Comparison of ENCODE assay signal across 21 cellular contexts in the genomic region with DNA sequence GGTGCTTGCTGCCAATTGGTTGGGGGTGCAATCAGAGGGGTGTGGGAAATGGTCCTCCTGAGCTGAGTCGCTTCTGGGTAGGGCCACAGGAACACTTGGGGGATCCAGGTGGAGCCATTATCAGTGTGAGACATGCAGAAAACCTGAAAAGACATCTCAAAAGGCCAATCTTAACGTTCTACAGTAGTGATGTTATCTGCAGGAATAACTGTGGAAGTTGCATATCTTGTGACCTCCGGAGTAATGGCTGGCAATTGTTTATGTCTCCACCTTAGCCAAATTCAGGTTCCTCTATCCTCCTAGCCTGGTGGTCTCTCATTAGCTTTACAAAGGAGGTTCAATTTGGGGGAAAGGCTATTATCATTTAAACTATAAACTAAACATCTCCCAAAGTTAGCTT.
"Had no signal": no experiment of that assay in that cellular context is flagged by ENCODE, and none has a peak within 500 bp of the region (broad histone marks: within the 10 kb centered on the region; RNA-seq: fewer than 3 reads in every experiment).

No MANE protein-coding gene starts in this region.

- H3K4me1 ChIP-seq: left lung, parathyroid adenoma, prostate gland, sigmoid colon, stomach, upper lobe of left lung, uterus had no signal

- H3K4me3 ChIP-seq: dorsolateral prefrontal cortex, left lung, neural progenitor cell, prostate gland, right atrium auricular region, sigmoid colon, stomach, thyroid gland, upper lobe of left lung, uterus had no signal

- H3K27ac ChIP-seq: dorsolateral prefrontal cortex, left lung, neural progenitor cell, parathyroid adenoma, prostate gland, right atrium auricular region, sigmoid colon, stomach, thyroid gland, upper lobe of left lung, uterus had no signal

- H3K36me3 Mint-ChIP-seq: naive thymus-derived CD4-positive, alpha-beta T cell; neural progenitor cell; stimulated activated effector memory CD8-positive, alpha-beta T cell treated with anti-CD3 and anti-CD28 coated beads, Interleukin-12 subunit alpha, Interleukin-12 subunit beta, amount 100 ng/mL, for 72 hours had no signal

- H3K4me3 Mint-ChIP-seq: naive thymus-derived CD4-positive, alpha-beta T cell; nephron; neural progenitor cell; stimulated activated effector memory CD8-positive, alpha-beta T cell treated with anti-CD3 and anti-CD28 coated beads, Interleukin-12 subunit alpha, Interleukin-12 subunit beta, amount 100 ng/mL, for 72 hours had no signal

- H3K9me3 ChIP-seq: left lung, prostate gland, right atrium auricular region, sigmoid colon, stomach, thyroid gland, upper lobe of left lung, uterus had no signal

- ATAC-seq: left cardiac atrium; left lung; naive thymus-derived CD4-positive, alpha-beta T cell; stimulated activated effector memory CD8-positive, alpha-beta T cell treated with anti-CD3 and anti-CD28 coated beads, Interleukin-12 subunit alpha, Interleukin-12 subunit beta, amount 100 ng/mL, for 72 hours had no signal

- DNase-seq: dorsolateral prefrontal cortex; effector CD4-positive, alpha-beta T cell; left cardiac atrium; left lung; mesenchymal stem cell; midbrain; naive thymus-derived CD4-positive, alpha-beta T cell; sigmoid colon; stimulated activated CD4-positive, alpha-beta T cell treated with anti-CD3 and anti-CD28 coated beads, Interleukin-2, amount 100 ng/mL, for 24 hours; stimulated activated CD4-positive, alpha-beta T cell treated with anti-CD3 and anti-CD28 coated beads, Interleukin-4, amount 100 ng/mL, for 24 hours; stimulated activated naive CD4-positive, alpha-beta T cell treated with Interleukin-2 at 50 U/mL for 16 hours; stomach; thyroid gland; upper lobe of left lung; uterus had no signal

- H3K4me1 Mint-ChIP-seq: naive thymus-derived CD4-positive, alpha-beta T cell; nephron; stimulated activated effector memory CD8-positive, alpha-beta T cell treated with anti-CD3 and anti-CD28 coated beads, Interleukin-12 subunit alpha, Interleukin-12 subunit beta, amount 100 ng/mL, for 72 hours had no signal

- H3K36me3 ChIP-seq: left lung, neural progenitor cell, prostate gland, right atrium auricular region, sigmoid colon, stomach, thyroid gland, upper lobe of left lung, uterus had no signal

- H3K9me3 Mint-ChIP-seq: stimulated activated effector memory CD8-positive, alpha-beta T cell treated with anti-CD3 and anti-CD28 coated beads, Interleukin-12 subunit alpha, Interleukin-12 subunit beta, amount 100 ng/mL, for 72 hours had no signal

- H3K27ac Mint-ChIP-seq: naive thymus-derived CD4-positive, alpha-beta T cell; nephron; neural progenitor cell; stimulated activated effector memory CD8-positive, alpha-beta T cell treated with anti-CD3 and anti-CD28 coated beads, Interleukin-12 subunit alpha, Interleukin-12 subunit beta, amount 100 ng/mL, for 72 hours had no signal

- H3K27me3 ChIP-seq: dorsolateral prefrontal cortex, left lung, neural progenitor cell, right atrium auricular region, sigmoid colon, stomach, thyroid gland, upper lobe of left lung, uterus had no signal

- H3K9ac ChIP-seq: neural progenitor cell, parathyroid adenoma had no signal
